19 cellular contexts compared by ENCODE assay signal in the genomic region with DNA sequence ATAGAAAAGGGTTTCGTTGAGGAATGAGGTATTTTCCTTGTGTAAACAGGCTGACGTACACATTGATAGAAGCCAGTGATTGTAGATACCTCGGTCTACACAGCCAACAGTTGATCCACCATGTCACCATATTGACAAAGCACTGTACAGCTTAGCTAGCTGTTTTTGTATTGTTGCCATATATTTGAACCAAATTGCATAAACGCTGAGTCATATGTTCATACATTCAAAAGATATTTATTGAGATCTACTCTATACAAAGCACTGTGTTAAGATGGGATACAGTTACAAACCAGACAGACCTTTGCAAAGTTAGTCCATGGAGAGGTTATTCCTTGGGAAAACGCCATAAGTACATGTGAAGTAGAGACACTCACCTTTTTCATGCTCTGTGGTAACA.
DNase-seq lines count a peak whose midpoint lies in the region; ATAC-seq, FAIRE-seq and TF ChIP-seq lines count a peak whose summit lies in the region.
"Had no signal": no experiment of that assay in that cellular context is flagged by ENCODE, and none has a peak within 500 bp of the region (broad histone marks: within the 10 kb centered on the region; RNA-seq: fewer than 3 reads in every experiment).

No MANE protein-coding gene starts in this region.

- DNase-seq in GM12891 (ENCODE audit: insufficient read length, low spot score) (no peak), HTR-8/SVneo (ENCODE audit: insufficient read length, low spot score) (no peak), MCF 10A (ENCODE audit: unreplicated experiment) (peak; percentile 54), sciatic nerve (ENCODE audit: low spot score) (no peak), endothelial cell (ENCODE audit: low spot score) (no peak)
- DNase-seq: ACHN; Caco-2; CD4-positive, alpha-beta memory T cell; Karpas-422; NCI-H187 treated with DMSO at 0.1 percent for 48 hours; NCI-H226; NCI-H774; Peyer's patch; SJCRH30; T-cell had no signal

- no peak overlapping the region for H3K4me3 Mint-ChIP-seq in MCF 10A (ENCODE audit: unreplicated experiment)
- no peak overlapping the region for H3K4me3 Mint-ChIP-seq in endothelial cell (ENCODE audit: unreplicated experiment)
- H3K4me3 Mint-ChIP-seq: CD4-positive, alpha-beta memory T cell; IgD-negative memory B cell; T-cell had no signal

- H3K4me1 Mint-ChIP-seq in MCF 10A (ENCODE audit: insufficient read depth, unreplicated experiment): no peaks in the 10 kb centered on the region
- H3K4me1 Mint-ChIP-seq in endothelial cell (ENCODE audit: unreplicated experiment): no peaks in the 10 kb centered on the region
- H3K4me1 Mint-ChIP-seq: CD4-positive, alpha-beta memory T cell; IgD-negative memory B cell; T-cell had no signal

- BruUV-seq in MCF 10A (replicated peaks; lab: Mats Ljungman, UMichigan): no TSS peak

- no peak for TF ChIP-seq POLR2A in GM12891 (IDR thresholded peaks at IDR 0.05; ENCODE audit: low read depth, low read length)

- H3K9me3 Mint-ChIP-seq in MCF 10A (ENCODE audit: unreplicated experiment) (no peaks in the 10 kb centered on the region), endothelial cell (ENCODE audit: unreplicated experiment) (no peaks in the 10 kb centered on the region)
- H3K9me3 Mint-ChIP-seq: CD4-positive, alpha-beta memory T cell; T-cell had no signal

- H3K36me3 Mint-ChIP-seq in MCF 10A (ENCODE audit: insufficient read depth, unreplicated experiment) (no peaks in the 10 kb centered on the region), endothelial cell (ENCODE audit: low read depth, unreplicated experiment) (no peaks in the 10 kb centered on the region)
- H3K36me3 Mint-ChIP-seq: CD4-positive, alpha-beta memory T cell; IgD-negative memory B cell; T-cell had no signal

- no peak for TF ChIP-seq CTCF in MCF 10A (IDR thresholded peaks at IDR 0.05; ENCODE audit: unreplicated experiment)
- TF ChIP-seq CTCF in endothelial cell (IDR thresholded peaks at IDR 0.05; ENCODE audit: unreplicated experiment): no peak

- POLR2A ChIA-PET in MCF 10A (lab: Yijun Ruan, JAX): no interaction called here

- H3K27ac Mint-ChIP-seq in MCF 10A (ENCODE audit: low read depth, unreplicated experiment) (no peak overlapping the region), endothelial cell (ENCODE audit: unreplicated experiment) (no peak overlapping the region)
- H3K27ac Mint-ChIP-seq: CD4-positive, alpha-beta memory T cell; IgD-negative memory B cell; T-cell had no signal

- CTCF ChIA-PET in MCF 10A (lab: Yijun Ruan, JAX): interaction anchor here (0.6 kb wide), 1 partner anchor 199 kb away, joined by 3 read pairs; no protein-coding TSS in a partner anchor

- FAIRE-seq in GM12891 (lab: Jason Lieb, UNC) (peak; percentile 35), HTR-8/SVneo (lab: Jason Lieb, UNC) (peak; percentile 51)
- FAIRE-seq: G401.6 had no signal

- ATAC-seq in esophagus mucosa (peak; percentile 65), sciatic nerve (no peak), HG02678 (IDR thresholded peaks at IDR 0.05; ENCODE audit: unreplicated experiment) (no peak)
- ATAC-seq: T-cell had no signal

- intact Hi-C loops in MCF 10A (cut with micrococcal nuclease) (no loop called here), sciatic nerve (cut with DNase I) (no loop called here)

- H3K27me3 Mint-ChIP-seq in MCF 10A (ENCODE audit: insufficient read depth, unreplicated experiment) (no peaks in the 10 kb centered on the region), endothelial cell (ENCODE audit: unreplicated experiment) (peaks cover 1% of the 10 kb centered on the region)

TF ChIP-seq in GM12891, 5 proteins besides CTCF, POLR2A, EP300 and RAD21:
- TF ChIP-seq TAF1 (IDR thresholded peaks at IDR 0.05; ENCODE audit: low read depth, low read length) (no peak), POU2F2 (IDR thresholded peaks at IDR 0.05; ENCODE audit: low read depth, low read length) (no peak), SPI1 (IDR thresholded peaks at IDR 0.05; ENCODE audit: low read depth, low read length) (no peak), PAX5 (IDR thresholded peaks at IDR 0.05; ENCODE audit: insufficient read depth, low read length, severe bottlenecking) (no peak), POLR2AphosphoS5 (IDR thresholded peaks at IDR 0.05; ENCODE audit: low read depth, low read length) (no peak)
